In genomic region chr14:34981743-34982420, GRCh38 we compare ENCODE assay signal across 8 cellular contexts. TPM values are rescaled to one million over a fixed set of nuclear protein-coding genes. Genes with fewer than 3 reads are reported as not detected.
DNase-seq lines count a peak whose midpoint lies in the region; ATAC-seq and TF ChIP-seq lines count a peak whose summit lies in the region.

No MANE protein-coding gene starts in this region.

- intact Hi-C loops in body of pancreas (cut with DNase I): no loop called here

- no peaks in the 10 kb centered on the region for H3K9me3 ChIP-seq in SJSA1 (replicated peaks)
- H3K9me3 ChIP-seq in body of pancreas: no peaks in the 10 kb centered on the region

- H3K4me1 ChIP-seq in SJSA1 (replicated peaks): peaks cover 6% of the 10 kb centered on the region
- peaks cover 36% of the 10 kb centered on the region for H3K4me1 ChIP-seq in body of pancreas

- no peaks in the 10 kb centered on the region for H3K27me3 ChIP-seq in SJSA1 (replicated peaks)
- H3K27me3 ChIP-seq in body of pancreas: no peaks in the 10 kb centered on the region
- H3K27me3 ChIP-seq in kidney epithelial cell (ENCODE audit: control insufficient read depth, insufficient read depth, low read length): no peaks in the 10 kb centered on the region

- TF ChIP-seq CTCF in body of pancreas (IDR thresholded peaks at IDR 0.05) (peak in 4 of 7 experiments; percentile 19 to 36 (median 24)), kidney epithelial cell (IDR thresholded peaks at IDR 0.05; ENCODE audit: insufficient read depth, low read length, poor library complexity, severe bottlenecking) (peak; percentile 29)

- no peak for TF ChIP-seq POLR2A in body of pancreas (IDR thresholded peaks at IDR 0.05)

- ATAC-seq in HG03135 (IDR thresholded peaks at IDR 0.05; ENCODE audit: unreplicated experiment): peak; percentile 14
- ATAC-seq in body of pancreas: peak; percentile 4

- peak overlapping the region; percentile 51 for H3K4me3 ChIP-seq in SJSA1
- peak overlapping the region; percentile 0 to 22 for H3K4me3 ChIP-seq in body of pancreas
- peak overlapping the region; percentile 98 for H3K4me3 ChIP-seq in kidney epithelial cell (ENCODE audit: low read depth, low read length)

- peak in 2 of 3 experiments; percentile 9 to 16 for DNase-seq in activated CD8-positive, alpha-beta memory T cell treated with anti-CD3 and anti-CD28 coated beads for 48 hours (ENCODE audit: low read depth in 2 of 3, low spot score in 2 of 3)
- DNase-seq in activated CD8-positive, alpha-beta memory T cell treated with anti-CD3 and anti-CD28 coated beads for 24 hours: no peak
- DNase-seq in SJSA1 (ENCODE audit: low read depth in 1 of 2, low spot score in 2 of 2) (peak in 1 of 2 experiments; percentile 53), body of pancreas (peak; percentile 9 to 32 (median 24)), kidney epithelial cell (ENCODE audit: low read depth) (no peak), NCI-H345 treated with DMSO at 0.1 percent for 48 hours (lab: John Stamatoyannopoulos, UW; ENCODE audit: unreplicated experiment) (no peak)
- DNase-seq in stimulated activated CD4-positive, alpha-beta T cell treated with anti-CD3 and anti-CD28 coated beads, Interleukin-4, amount 100 ng/mL, for 24 hours: peak; percentile 39

- WGBS in body of pancreas, 2 donors: 0% methylated on average over 17 of the region's 17 CpGs

- H3K36me3 ChIP-seq in SJSA1 (no peaks in the 10 kb centered on the region), body of pancreas (replicated peaks in 1 of 2; ENCODE audit: insufficient read depth in 1 of 2, low read depth in 2 of 2) (no peaks in the 10 kb centered on the region), kidney epithelial cell (ENCODE audit: control insufficient read depth, insufficient read depth, low read length) (no peaks in the 10 kb centered on the region)

- H3K27ac ChIP-seq in SJSA1 (peak overlapping the region; percentile 79), body of pancreas (peak overlapping the region; percentile 92 to 98 (median 98))

RNA-seq across cellular contexts. Expression of gene SRP54, which starts 0.9 kb away (rescaled TPM):
- 71.9 and 88.6 TPM in 2 replicates for total RNA-seq in SJSA1 (2014; rRNA removed; shearing (Covaris generic))
- 10 to 100 TPM; 38.2 to 61.5 TPM for total RNA-seq in body of pancreas
- 58.5 and 66.3 TPM in 2 replicates for total RNA-seq in kidney epithelial cell

Comparison
In these comparisons a context has a peak if more than half of its experiments do, and no peak if none do; other contexts are left out.
1. DNase-seq: peak in activated CD8-positive, alpha-beta memory T cell treated with anti-CD3 and anti-CD28 coated beads for 48 hours (2 of 3), body of pancreas (4 of 4) and stimulated activated CD4-positive, alpha-beta T cell treated with anti-CD3 and anti-CD28 coated beads, Interleukin-4, amount 100 ng/mL, for 24 hours (single experiment); none in activated CD8-positive, alpha-beta memory T cell treated with anti-CD3 and anti-CD28 coated beads for 24 hours (single experiment), kidney epithelial cell (single experiment) and NCI-H345 treated with DMSO at 0.1 percent for 48 hours (single experiment).
2. H3K4me3 ChIP-seq: peak in every context shown above with its lines; median percentile 98 in kidney epithelial cell; 51 in SJSA1; 11 in body of pancreas.